ENCODE assay signal across 34 cellular contexts in genomic region chr14:101282418-101282817, GRCh38.
"Had no signal": no experiment of that assay in that cellular context is flagged by ENCODE, and none has a peak within 500 bp of the region (broad histone marks: within the 10 kb centered on the region; RNA-seq: fewer than 3 reads in every experiment).

No MANE protein-coding gene starts in this region.

- H3K4me3 ChIP-seq: MG63 had no signal

- DNase-seq: Karpas-422, Kasumi-1, MG63, MM.1S, MV-4-11, NCI-H1048, NCI-H1092, NCI-H1092 treated with DMSO at 0.1 percent for 48 hours, NCI-H1105, NCI-H1105 treated with DMSO at 0.1 percent for 48 hours, NCI-H1417, NCI-H1417 treated with DMSO at 0.1 percent for 48 hours, NCI-H1436, NCI-H1436 treated with DMSO at 0.1 percent for 48 hours, NCI-H146, NCI-H1694, NCI-H1694 treated with DMSO at 0.1 percent for 48 hours, NCI-H187, NCI-H187 treated with DMSO at 0.1 percent for 48 hours, NCI-H1930, NCI-H2029, NCI-H2029 treated with DMSO at 0.1 percent for 48 hours, NCI-H2081, NCI-H2081 treated with DMSO at 0.1 percent for 48 hours, NCI-H2107, NCI-H2171, NCI-H2171 treated with DMSO at 0.1 percent for 48 hours, NCI-H2227 treated with DMSO at 0.1 percent for 48 hours, NCI-H226, NCI-H345, NCI-H446, NCI-H446 treated with DMSO at 0.1 percent for 48 hours, NCI-H510A, NCI-H510A treated with DMSO at 0.1 percent for 48 hours had no signal

- H3K9me3 ChIP-seq: MG63 had no signal

- H3K36me3 ChIP-seq: MG63 had no signal
